Comparison of ENCODE assay signal across 20 cellular contexts in the genomic region with DNA sequence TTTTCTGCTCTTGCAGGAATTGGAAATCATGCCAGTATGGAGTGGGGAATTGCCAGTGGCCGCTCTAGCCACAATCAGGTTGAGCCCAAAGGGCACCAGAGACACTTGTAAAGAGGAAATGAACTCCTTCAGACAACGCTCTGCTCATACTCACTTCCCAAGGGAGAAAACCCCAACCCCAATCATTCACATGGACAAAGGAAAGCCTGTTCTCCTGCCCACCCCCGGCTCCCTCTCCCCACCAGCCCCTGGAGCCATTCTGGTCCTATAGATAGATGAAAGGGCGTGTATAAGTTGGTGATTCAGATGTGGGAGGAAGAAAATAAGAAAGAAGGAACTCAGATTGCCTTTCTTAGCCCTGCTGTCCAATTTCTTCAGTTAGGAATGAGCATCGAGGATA. TPM values are rescaled to one million over a fixed set of nuclear protein-coding genes. Genes with fewer than 3 reads are reported as not detected.
"Had no signal": no experiment of that assay in that cellular context is flagged by ENCODE, and none has a peak within 500 bp of the region (broad histone marks: within the 10 kb centered on the region; RNA-seq: fewer than 3 reads in every experiment).

No MANE protein-coding gene starts in this region.

- ATAC-seq: activated T-cell treated with anti-CD3 and anti-CD28 coated beads, Interleukin-2, amount 50 U/mL, for 4 hours; activated T-helper 17 cell treated with anti-CD3 and anti-CD28 coated beads, Interleukin-2, amount 50 U/mL, for 72 hours; PC-3; T-helper 17 cell; WTC11 had no signal

- DNase-seq: activated CD4-positive, alpha-beta memory T cell treated with anti-CD3 and anti-CD28 coated beads for 36 hours; activated CD4-positive, alpha-beta T cell treated with anti-CD3 and anti-CD28 coated beads, Interleukin-2, amount 10 ng/mL, durations not matched to agents 7 days and 5 days; activated CD8-positive, alpha-beta memory T cell treated with anti-CD3 and anti-CD28 coated beads for 24 hours; activated gamma-delta T cell treated with Interleukin-2 at 50 U/mL for 16 hours; activated naive CD4-positive, alpha-beta T cell treated with anti-CD3 and anti-CD28 coated beads, Interleukin-2, amount 10 ng/mL, durations not matched to agents 7 days and 5 days; activated naive CD8-positive, alpha-beta T cell treated with anti-CD3 and anti-CD28 coated beads for 36 hours; activated T-cell treated with anti-CD3 and anti-CD28 coated beads, Interleukin-2, amount 50 U/mL, for 4 hours; KG1; NCI-H1048; NCI-H146; NCI-H187 treated with DMSO at 0.1 percent for 48 hours; NCI-H2081 treated with DMSO at 0.1 percent for 48 hours; NCI-H446; NCI-H524; PC-3; SHP77 treated with DMSO at 0.1 percent for 48 hours; T-helper 17 cell; T-helper 9 cell had no signal

RNA-seq across cellular contexts. Expression of gene GFRA1, which starts 57.4 kb away (rescaled TPM):
- total RNA-seq: activated CD4-positive, alpha-beta memory T cell treated with anti-CD3 and anti-CD28 coated beads for 36 hours; activated CD4-positive, alpha-beta T cell treated with anti-CD3 and anti-CD28 coated beads, Interleukin-2, amount 10 ng/mL, durations not matched to agents 7 days and 5 days; activated naive CD8-positive, alpha-beta T cell treated with anti-CD3 and anti-CD28 coated beads for 36 hours; activated T-helper 17 cell treated with anti-CD3 and anti-CD28 coated beads, Interleukin-2, amount 50 U/mL, for 72 hours; PC-3; T-helper 17 cell had no signal
